In genomic region chr9:92707530-92707929, GRCh38 we compare ENCODE assay signal across 18 cellular contexts. TPM values are rescaled to one million over a fixed set of nuclear protein-coding genes. Genes with fewer than 3 reads are reported as not detected.
DNase-seq lines count a peak whose midpoint lies in the region; ATAC-seq, FAIRE-seq and TF ChIP-seq lines count a peak whose summit lies in the region.
"Had no signal": no experiment of that assay in that cellular context is flagged by ENCODE, and none has a peak within 500 bp of the region (broad histone marks: within the 10 kb centered on the region; RNA-seq: fewer than 3 reads in every experiment).

No MANE protein-coding gene starts in this region.

- no peak overlapping the region for H3K27ac ChIP-seq in breast epithelium
- H3K27ac ChIP-seq in esophagus squamous epithelium: peak overlapping the region; percentile 81 to 90 (median 84)
- H3K27ac ChIP-seq in body of pancreas: no peak overlapping the region

- CTCF ChIA-PET in MCF 10A (lab: Yijun Ruan, JAX): interaction anchor here (0.7 to 1.2 kb wide), 2 partner anchors 8 to 9 kb away, joined by 3 to 4 read pairs; no protein-coding TSS in a partner anchor

- no TSS peak for BruUV-seq in MCF 10A (replicated peaks; lab: Mats Ljungman, UMichigan)

- intact Hi-C loops in MCF 10A (cut with micrococcal nuclease) (no loop called here), breast epithelium (cut with DNase I; ENCODE audit: low total_unique reads) (no loop called here), esophagus squamous epithelium (cut with DNase I) (no loop called here), body of pancreas (cut with DNase I) (no loop called here)

- H3K27me3 Mint-ChIP-seq in MCF 10A (ENCODE audit: insufficient read depth, unreplicated experiment): no peaks in the 10 kb centered on the region
- H3K27me3 Mint-ChIP-seq in type B pancreatic cell: no peaks in the 10 kb centered on the region

- ATAC-seq in body of pancreas: no peak
- ATAC-seq: Right ventricle myocardium inferior had no signal

- H3K36me3 ChIP-seq in breast epithelium (no peaks in the 10 kb centered on the region), bronchial epithelial cell (ENCODE audit: control insufficient read depth, insufficient read depth, low read length) (peaks cover 5% of the 10 kb centered on the region), esophagus squamous epithelium (peaks cover 6 to 33% (median 8%) of the 10 kb centered on the region in 3 donors), body of pancreas (replicated peaks in 1 of 2; ENCODE audit: insufficient read depth in 1 of 2, low read depth in 2 of 2) (no peaks in the 10 kb centered on the region)

- TF ChIP-seq CTCF in MCF 10A (IDR thresholded peaks at IDR 0.05; ENCODE audit: unreplicated experiment) (no peak), breast epithelium (IDR thresholded peaks at IDR 0.05) (no peak), bronchial epithelial cell (IDR thresholded peaks at IDR 0.05; ENCODE audit: insufficient read depth, low read length, severe bottlenecking) (no peak), esophagus squamous epithelium (IDR thresholded peaks at IDR 0.05) (no peak), type B pancreatic cell (conservative IDR thresholded peaks at IDR 0.05) (no peak), body of pancreas (IDR thresholded peaks at IDR 0.05) (no peak)

- H3K9me3 Mint-ChIP-seq in MCF 10A (ENCODE audit: unreplicated experiment) (no peaks in the 10 kb centered on the region), type B pancreatic cell (peaks cover 4% of the 10 kb centered on the region)
- H3K9me3 Mint-ChIP-seq: CD14-positive monocyte had no signal

- TF ChIP-seq POLR2A in breast epithelium (IDR thresholded peaks at IDR 0.05): no peak
- no peak for TF ChIP-seq POLR2A in esophagus squamous epithelium (IDR thresholded peaks at IDR 0.05)
- no peak for TF ChIP-seq POLR2A in body of pancreas (IDR thresholded peaks at IDR 0.05)

- H3K4me3 ChIP-seq in breast epithelium: no peak overlapping the region
- H3K4me3 ChIP-seq in bronchial epithelial cell (ENCODE audit: low read depth, low read length): no peak overlapping the region
- H3K4me3 ChIP-seq in esophagus squamous epithelium: no peak overlapping the region
- no peak overlapping the region for H3K4me3 ChIP-seq in body of pancreas

- no peaks in the 10 kb centered on the region for H3K4me1 ChIP-seq in breast epithelium
- peaks cover 20 to 64% (median 31%) of the 10 kb centered on the region in 3 donors for H3K4me1 ChIP-seq in esophagus squamous epithelium
- H3K4me1 ChIP-seq in body of pancreas: no peaks in the 10 kb centered on the region

- no peak for FAIRE-seq in bronchial epithelial cell (lab: Jason Lieb, UNC)
- FAIRE-seq: A204.1, GM12891, GM19239 had no signal

- H3K27me3 ChIP-seq in breast epithelium (no peaks in the 10 kb centered on the region), bronchial epithelial cell (ENCODE audit: control insufficient read depth, insufficient read depth, low read length) (no peaks in the 10 kb centered on the region), esophagus squamous epithelium (no peaks in the 10 kb centered on the region), body of pancreas (no peaks in the 10 kb centered on the region)

- H3K9me3 ChIP-seq in breast epithelium: no peaks in the 10 kb centered on the region
- no peaks in the 10 kb centered on the region for H3K9me3 ChIP-seq in esophagus squamous epithelium
- H3K9me3 ChIP-seq in body of pancreas: no peaks in the 10 kb centered on the region

- H3K36me3 Mint-ChIP-seq in MCF 10A (ENCODE audit: insufficient read depth, unreplicated experiment): peaks cover 42% of the 10 kb centered on the region
- H3K36me3 Mint-ChIP-seq in type B pancreatic cell: peaks cover 13% of the 10 kb centered on the region

- H3K4me1 Mint-ChIP-seq in MCF 10A (ENCODE audit: insufficient read depth, unreplicated experiment): peaks cover 25% of the 10 kb centered on the region
- H3K4me1 Mint-ChIP-seq in type B pancreatic cell (ENCODE audit: unreplicated experiment): no peaks in the 10 kb centered on the region

- H3K27ac Mint-ChIP-seq in MCF 10A (ENCODE audit: low read depth, unreplicated experiment) (peak overlapping the region; percentile 74), type B pancreatic cell (peak overlapping the region; percentile 12)

- DNase-seq in MCF 10A (ENCODE audit: unreplicated experiment) (no peak), breast epithelium (ENCODE audit: low spot score in 2 of 2) (no peak), bronchial epithelial cell (ENCODE audit: low read depth) (peak; percentile 37), esophagus squamous epithelium (lab: John Stamatoyannopoulos, UW) (no peak), type B pancreatic cell (ENCODE audit: extremely low spot score, unreplicated experiment) (no peak), amygdala (lab: John Stamatoyannopoulos, UW) (no peak), body of pancreas (no peak), COLO829 (ENCODE audit: low spot score) (no peak)
- DNase-seq: HCEC 1CT, NCI-H146, NCI-H2081 treated with DMSO at 0.1 percent for 48 hours, NCI-H345, NCI-H526 treated with DMSO at 0.1 percent for 48 hours had no signal

- POLR2A ChIA-PET in MCF 10A (lab: Yijun Ruan, JAX): interaction anchor here (0.8 to 2.5 kb wide), 3 partner anchors 8 to 36 kb away, joined by 3 to 17 read pairs (median 3); partner anchors contain the start of gene IPPK

- H3K4me3 Mint-ChIP-seq in MCF 10A (ENCODE audit: unreplicated experiment) (no peak overlapping the region), type B pancreatic cell (no peak overlapping the region)
- H3K4me3 Mint-ChIP-seq: CD14-positive monocyte had no signal

RNA-seq across cellular contexts. Expression of gene IPPK, which starts 37.6 kb away (rescaled TPM):
- 16.3 and 16.6 TPM in 2 replicates for total RNA-seq in MCF 10A (2022)
- total RNA-seq in breast epithelium: 10 to 100 TPM in 2 of 3 donors, 1 to 10 TPM in 1; 5.8 to 22.8 (median 12.1) TPM
- total RNA-seq in bronchial epithelial cell: 27.6 and 38.8 TPM in 2 replicates
- total RNA-seq in esophagus squamous epithelium: 10 to 100 TPM; 41.8 to 86.9 (median 46.1) TPM
- 8.1 and 11.6 TPM in 2 replicates for total RNA-seq in type B pancreatic cell (ENCODE audit: low replicate concordance)
- total RNA-seq in body of pancreas: 1 to 10 TPM; 2.9 to 6.3 TPM

RNA-seq across cellular contexts. Expression of gene BICD2, which starts 57.1 kb away (rescaled TPM):
- total RNA-seq in MCF 10A (2022) (23.1 and 23.5 TPM in 2 replicates), breast epithelium (10 to 100 TPM; 22.8 to 56.0 (median 26.5) TPM), bronchial epithelial cell (92.7 and 138 TPM in 2 replicates), esophagus squamous epithelium (100 to 1,000 TPM in 1 of 4 donors, 10 to 100 TPM in 3; 81.7 to 116 (median 91.1) TPM), type B pancreatic cell (ENCODE audit: low replicate concordance) (26.8 and 28.6 TPM in 2 replicates), body of pancreas (10 to 100 TPM; 16.1 to 16.8 TPM)

Comparison
In these comparisons a context has a peak if more than half of its experiments do, and no peak if none do; other contexts are left out.
1. H3K27ac ChIP-seq: peak in esophagus squamous epithelium (4 of 4); none in breast epithelium (0 of 2) and body of pancreas (0 of 4).